ENCODE assay signal across 30 cellular contexts in the genomic region with DNA sequence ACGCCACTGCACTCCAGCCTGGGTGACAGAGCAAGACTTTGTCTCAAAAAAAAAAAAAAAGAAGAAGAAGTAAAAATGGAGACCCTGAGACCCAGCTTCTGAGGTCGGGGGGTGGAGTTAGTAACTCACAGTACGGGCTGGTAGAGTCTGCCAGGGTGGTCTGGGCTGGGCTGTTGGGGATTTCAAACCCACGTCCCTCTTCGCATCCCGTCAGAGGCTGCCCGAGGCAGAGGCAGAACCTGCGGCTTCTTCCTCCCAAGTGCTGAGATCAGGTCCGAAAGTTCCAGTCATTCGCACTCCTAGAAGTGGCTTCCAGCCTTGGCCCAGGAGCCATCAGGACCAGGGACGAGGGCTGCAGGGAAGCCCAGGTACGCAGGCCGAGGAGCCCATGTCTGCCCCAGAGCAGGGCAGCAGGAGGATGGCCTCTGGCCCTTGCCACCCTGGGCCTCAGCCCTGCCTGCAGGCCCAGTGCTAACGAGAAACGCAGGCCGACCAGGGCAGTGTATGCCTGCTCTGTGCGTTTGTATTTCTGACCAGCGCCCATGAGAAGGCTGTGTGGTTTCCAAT. TPM values are rescaled to one million over a fixed set of nuclear protein-coding genes. Genes with fewer than 3 reads are reported as not detected.
A peak's percentile ranks its signal among the peaks of the same experiment; 100 is the strongest.
DNase-seq lines count a peak whose midpoint lies in the region; ATAC-seq, FAIRE-seq and TF ChIP-seq lines count a peak whose summit lies in the region.
"Had no signal": no experiment of that assay in that cellular context is flagged by ENCODE, and none has a peak within 500 bp of the region (broad histone marks: within the 10 kb centered on the region; RNA-seq: fewer than 3 reads in every experiment).

No MANE protein-coding gene starts in this region.

- intact Hi-C loops in right lobe of liver (cut with DNase I) (loop anchor here (5.0 to 10.0 kb wide), 4 partner anchors 86 to 304 kb away; a partner anchor contains a TSS), HepG2 (cut with micrococcal nuclease; ENCODE audit: unreplicated experiment) (loop anchor here (5.0 kb wide), 1 partner anchor 131 kb away; a partner anchor contains a TSS), kidney (cut with DNase I) (loop anchor here (5.0 to 10.0 kb wide), 2 partner anchors 81 to 304 kb away; no protein-coding TSS in a partner anchor), aorta (cut with DNase I) (loop anchor here in 1 of 2 donors (5.0 kb wide), 1 partner anchor 306 kb away; no protein-coding TSS in a partner anchor)

- DNase-seq in right lobe of liver (peak in 2 of 3 donors; percentile 8 to 43), HepG2 (ENCODE audit: low spot score) (no peak), kidney (peak; percentile 57), neural progenitor cell (ENCODE audit: low spot score) (no peak), aorta (peak; percentile 30 to 70), A172 (ENCODE audit: low spot score) (no peak)
- DNase-seq: C1 segment of cervical spinal cord; Caco-2; CD8-positive, alpha-beta T cell; GM23248; HCEC 1CT; Kasumi-1; NCI-H1092 treated with DMSO at 0.1 percent for 48 hours; NCI-H1436; NCI-H187; NCI-H2081 treated with DMSO at 0.1 percent for 48 hours; NCI-H2171; NCI-H226; NCI-H510A; NCI-H69; Peyer's patch; SIG-M5 had no signal

- in situ Hi-C loops in HepG2 (cut with HindIII; ENCODE audit: extremely low pct_ligation_motif_present, low pct_unique_long_range_greater_than_20kb), result loop anchor here (5.0 kb wide), 3 partner anchors 81 to 301 kb away; a partner anchor contains a TSS

- H3K27me3 ChIP-seq in right lobe of liver (no peaks in the 10 kb centered on the region), HepG2 (ENCODE audit: control insufficient read depth in 1 of 2, insufficient read depth in 2 of 2, low read length in 2 of 2) (peaks cover 14 to 69% of the 10 kb centered on the region in 2 experiments), neural progenitor cell (no peaks in the 10 kb centered on the region), aorta (ENCODE audit: control insufficient read depth in 1 of 2, insufficient read depth in 2 of 2, low read length in 1 of 2) (no peaks in the 10 kb centered on the region), gastroesophageal sphincter (peaks cover 56% of the 10 kb centered on the region)
- H3K27me3 ChIP-seq: Peyer's patch had no signal

- H3K9ac ChIP-seq in HepG2 (ENCODE audit: insufficient read depth, low read depth, low read length) (no peak overlapping the region), kidney (ENCODE audit: low read length in 2 of 2) (no peak overlapping the region), neural progenitor cell (peak overlapping the region; percentile 13)
- H3K9ac ChIP-seq: GM23248 had no signal

- TF ChIP-seq POLR2A in right lobe of liver (IDR thresholded peaks at IDR 0.05) (no peak), HepG2 (IDR thresholded peaks at IDR 0.05; ENCODE audit: insufficient read depth in 1 of 2, low read depth in 2 of 2, low read length in 2 of 2) (no peak), gastroesophageal sphincter (IDR thresholded peaks at IDR 0.05) (no peak)

- BruUV-seq in HepG2 (replicated peaks; lab: Mats Ljungman, UMichigan), result no TSS peak

- no peak overlapping the region for H3K4me3 Mint-ChIP-seq in neural progenitor cell
- H3K4me3 Mint-ChIP-seq: CD8-positive, alpha-beta T cell had no signal

- H3K79me2 ChIP-seq in HepG2 (ENCODE audit: insufficient read depth, low read length), result no peaks in the 10 kb centered on the region
- H3K79me2 ChIP-seq in neural progenitor cell (ENCODE audit: low read depth), result no peaks in the 10 kb centered on the region

- H3K4me3 ChIP-seq in right lobe of liver, result no peak overlapping the region
- H3K4me3 ChIP-seq in HepG2 (replicated peaks in 1 of 3; ENCODE audit: insufficient read depth in 1 of 3, low read depth in 2 of 3, low read length in 3 of 3), result no peak overlapping the region
- no peak overlapping the region for H3K4me3 ChIP-seq in kidney (ENCODE audit: low read length in 2 of 2)
- no peak overlapping the region for H3K4me3 ChIP-seq in neural progenitor cell
- H3K4me3 ChIP-seq in aorta (ENCODE audit: low read length in 2 of 2), result no peak overlapping the region
- H3K4me3 ChIP-seq in gastroesophageal sphincter, result no peak overlapping the region
- H3K4me3 ChIP-seq: GM23248, K562, Peyer's patch, SK-N-MC had no signal

- no peak overlapping the region for H2AFZ ChIP-seq in HepG2 (ENCODE audit: low read length)
- H2AFZ ChIP-seq in neural progenitor cell (replicated peaks), result no peak overlapping the region
- H2AFZ ChIP-seq: GM23248 had no signal

- H3K4me2 ChIP-seq in HepG2 (ENCODE audit: low read depth, low read length), result no peak overlapping the region
- no peak overlapping the region for H3K4me2 ChIP-seq in neural progenitor cell

- H3K36me3 ChIP-seq in right lobe of liver (no peaks in the 10 kb centered on the region), HepG2 (replicated peaks in 1 of 2; ENCODE audit: control insufficient read depth in 1 of 2, insufficient read depth in 2 of 2, low read length in 2 of 2) (no peaks in the 10 kb centered on the region), kidney (ENCODE audit: control insufficient read depth in 1 of 2, insufficient read depth in 2 of 2, low read length in 2 of 2) (no peaks in the 10 kb centered on the region), neural progenitor cell (no peaks in the 10 kb centered on the region), aorta (ENCODE audit: control insufficient read depth in 1 of 2, insufficient read depth in 2 of 2, low read length in 1 of 2) (no peaks in the 10 kb centered on the region), gastroesophageal sphincter (no peaks in the 10 kb centered on the region)
- H3K36me3 ChIP-seq: Peyer's patch had no signal

- no peak for TF ChIP-seq RAD21 in HepG2 (CRISPR knock-in tag; IDR thresholded peaks at IDR 0.05)

- no peaks in the 10 kb centered on the region for H3K9me3 Mint-ChIP-seq in neural progenitor cell
- H3K9me3 Mint-ChIP-seq: CD8-positive, alpha-beta T cell had no signal

- ATAC-seq in right lobe of liver, result no peak
- no peak for ATAC-seq in HepG2
- no peak for ATAC-seq in aorta (ENCODE audit: low FRiP score)
- ATAC-seq in gastroesophageal sphincter, result no peak
- ATAC-seq: CD8-positive, alpha-beta T cell; K562 had no signal

- TF ChIP-seq CTCF in right lobe of liver (IDR thresholded peaks at IDR 0.05) (no peak), HepG2 (CRISPR knock-in tag; IDR thresholded peaks at IDR 0.05) (no peak), kidney (IDR thresholded peaks at IDR 0.05; ENCODE audit: borderline replicate concordance, extremely low read depth, insufficient read depth) (no peak), neural progenitor cell (IDR thresholded peaks at IDR 0.05) (no peak), gastroesophageal sphincter (IDR thresholded peaks at IDR 0.05) (no peak)

- H3K27me3 Mint-ChIP-seq in neural progenitor cell (ENCODE audit: insufficient read depth, low read depth), result peaks cover 10% of the 10 kb centered on the region

- H3F3A ChIP-seq in neural progenitor cell (ENCODE audit: low read depth), result no peaks in the 10 kb centered on the region

- H4K20me1 ChIP-seq in HepG2 (ENCODE audit: insufficient read depth, low read length) (no peaks in the 10 kb centered on the region), neural progenitor cell (ENCODE audit: low read depth) (no peaks in the 10 kb centered on the region)

- POLR2A ChIA-PET in HepG2 (lab: Yijun Ruan, JAX), result no interaction called here

- FAIRE-seq in HepG2 (lab: Jason Lieb, UNC), result no peak
- FAIRE-seq in kidney (lab: Jason Lieb, UNC), result no peak
- FAIRE-seq: G401.6 had no signal

- 100% methylated on average over 2 of the region's 18 CpGs for WGBS in right lobe of liver (ENCODE audit: insufficient coverage, low coverage, low lambda C conversion rate, missing lambda C conversion rate)
- 60% methylated on average over 8 of the region's 18 CpGs for WGBS in HepG2 (ENCODE audit: low lambda C conversion rate)
- WGBS in aorta, 2 donors, result 89 to 91% methylated on average over 18 of the region's 18 CpGs
- WGBS in gastroesophageal sphincter (ENCODE audit: low coverage in 1 of 2), 2 donors, result 89 to 96% methylated on average over 4 to 9 of the region's 18 CpGs

- H3K36me3 Mint-ChIP-seq in neural progenitor cell, result no peaks in the 10 kb centered on the region
- H3K36me3 Mint-ChIP-seq: CD8-positive, alpha-beta T cell had no signal

- H3K4me1 ChIP-seq in right lobe of liver (no peaks in the 10 kb centered on the region), HepG2 (ENCODE audit: insufficient read depth, low read length) (peaks cover 74% of the 10 kb centered on the region), kidney (ENCODE audit: control insufficient read depth in 1 of 2, insufficient read depth in 1 of 2, low read depth in 1 of 2, low read length in 2 of 2) (peaks cover 0 to 7% of the 10 kb centered on the region in 2 donors), neural progenitor cell (no peaks in the 10 kb centered on the region), aorta (ENCODE audit: control insufficient read depth in 1 of 2, insufficient read depth in 2 of 2, low read length in 2 of 2) (no peaks in the 10 kb centered on the region), gastroesophageal sphincter (peaks cover 0 to 25% (median 8%) of the 10 kb centered on the region in 3 donors)

- TF ChIP-seq EP300 in HepG2 (IDR thresholded peaks at IDR 0.05; ENCODE audit: low read depth in 2 of 2, low read length in 2 of 2), result no peak
- TF ChIP-seq EP300 in HepG2 (CRISPR knock-in tag; IDR thresholded peaks at IDR 0.05; ENCODE audit: borderline replicate concordance), result no peak
- TF ChIP-seq EP300 in gastroesophageal sphincter (IDR thresholded peaks at IDR 0.05), result no peak

- no peak overlapping the region for H3K27ac ChIP-seq in right lobe of liver
- H3K27ac ChIP-seq in HepG2 (ENCODE audit: extremely low read length, insufficient read depth, low read length), result no peak overlapping the region
- no peak overlapping the region for H3K27ac ChIP-seq in kidney (ENCODE audit: low read depth in 2 of 2, low read length in 2 of 2)
- H3K27ac ChIP-seq in neural progenitor cell, result no peak overlapping the region
- H3K27ac ChIP-seq in aorta (ENCODE audit: low read depth in 1 of 2, low read length in 2 of 2), result no peak overlapping the region
- no peak overlapping the region for H3K27ac ChIP-seq in gastroesophageal sphincter
- H3K27ac ChIP-seq: GM23248, Peyer's patch, SK-N-MC had no signal

- CTCF ChIA-PET in HepG2 (lab: Yijun Ruan, JAX; ENCODE audit: low intra/inter-chr PET ratio, low total read pairs), result interaction anchor here (1.1 kb wide), 1 partner anchor 81 kb away, joined by 3 read pairs; no protein-coding TSS in a partner anchor

- H3K27ac Mint-ChIP-seq in neural progenitor cell, result no peak overlapping the region
- H3K27ac Mint-ChIP-seq: CD8-positive, alpha-beta T cell had no signal

- peaks cover 9% of the 10 kb centered on the region for H3K4me1 Mint-ChIP-seq in neural progenitor cell

- H3K9me3 ChIP-seq in right lobe of liver, result no peaks in the 10 kb centered on the region
- H3K9me3 ChIP-seq in HepG2 (ENCODE audit: low read length), result no peaks in the 10 kb centered on the region
- H3K9me3 ChIP-seq in kidney (ENCODE audit: control insufficient read depth in 1 of 2, low read length in 2 of 2), result no peaks in the 10 kb centered on the region
- H3K9me3 ChIP-seq in neural progenitor cell (ENCODE audit: low read depth), result no peaks in the 10 kb centered on the region
- no peaks in the 10 kb centered on the region for H3K9me3 ChIP-seq in aorta (ENCODE audit: control insufficient read depth, low read length)
- no peaks in the 10 kb centered on the region for H3K9me3 ChIP-seq in gastroesophageal sphincter
- H3K9me3 ChIP-seq: Caco-2, Peyer's patch had no signal

RNA-seq across cellular contexts. Expression of a gene that starts 9.9 kb away (rescaled TPM):
- 1 to 10 TPM in 5 of 6 experiments, under 1 TPM in 1; 0.88 to 6.8 (median 2.8) TPM for total RNA-seq in right lobe of liver
- total RNA-seq in HepG2 (2016; rRNA removed; fragmentation: Illumina TruSeq; extraction: Trizol), result 6.3 and 15.0 TPM in 2 replicates
- total RNA-seq in HepG2 (2016; cell fraction: cytosol; rRNA removed; fragmentation: Illumina TruSeq; extraction: Trizol; ENCODE audit: low read depth), result 1.8 and 2.0 TPM in 2 replicates
- 5.3 and 14.9 TPM in 2 replicates for total RNA-seq in HepG2 (2016; cell fraction: insoluble cytoplasmic fraction; rRNA removed; fragmentation: Illumina TruSeq; extraction: Trizol)
- total RNA-seq in HepG2 (2016; cell fraction: membrane; rRNA removed; fragmentation: Illumina TruSeq; extraction: Trizol), result 4.5 and 4.6 TPM in 2 replicates
- 16.5 and 16.8 TPM in 2 replicates for total RNA-seq in HepG2 (2016; cell fraction: nucleus; rRNA removed; fragmentation: Illumina TruSeq; extraction: Trizol)
- 4.1 and 9.1 TPM in 2 replicates for polyA plus RNA-seq in HepG2 (2011; rRNA removed)
- polyA plus RNA-seq in HepG2 (2011; cell fraction: cytosol; rRNA removed), result 5.0 and 5.7 TPM in 2 replicates
- 7.2 and 12.6 TPM in 2 replicates for polyA plus RNA-seq in HepG2 (2011; cell fraction: nucleus; rRNA removed)
- 2.1 and 4.5 TPM in 2 replicates for polyA plus RNA-seq in HepG2 (2012)
- 1.7 and 2.0 TPM in 2 replicates for polyA plus RNA-seq in HepG2 (2016; cell fraction: cytosol; fragmentation: Illumina TruSeq; extraction: Trizol; ENCODE audit: low read depth)
- 4.0 and 5.0 TPM in 2 replicates for polyA plus RNA-seq in HepG2 (2016; cell fraction: insoluble cytoplasmic fraction; fragmentation: Illumina TruSeq; extraction: Trizol; ENCODE audit: low read depth)
- polyA plus RNA-seq in HepG2 (2016; cell fraction: membrane; fragmentation: Illumina TruSeq; extraction: Trizol; ENCODE audit: low read depth), result 2.7 and 3.1 TPM in 2 replicates
- 22.0 and 22.4 TPM in 2 replicates for polyA plus RNA-seq in HepG2 (2016; cell fraction: nucleus; fragmentation: Illumina TruSeq; extraction: Trizol; ENCODE audit: insufficient read depth, low read depth)
- 16.3 and 18.5 TPM in 2 replicates for polyA minus RNA-seq in HepG2 (2011; rRNA and poly(A)+ RNA removed; ENCODE audit: low replicate concordance)
- polyA minus RNA-seq in HepG2 (2011; cell fraction: cytosol; rRNA and poly(A)+ RNA removed), result 6.5 and 7.4 TPM in 2 replicates
- polyA minus RNA-seq in HepG2 (2011; cell fraction: nucleus; rRNA and poly(A)+ RNA removed), result 9.1 and 12.8 TPM in 2 replicates
- 5.8 TPM for total RNA-seq in kidney
- 2.5 TPM for polyA plus RNA-seq in kidney (ENCODE audit: insufficient read depth, low read depth, low replicate concordance)
- 2.3 and 8.8 TPM in 2 replicates for total RNA-seq in neural progenitor cell (ENCODE audit: low replicate concordance)
- total RNA-seq in aorta, result 1 to 10 TPM; 3.3 to 5.8 TPM
- 1 to 10 TPM; 1.5 to 2.6 TPM for polyA plus RNA-seq in aorta
- total RNA-seq in A172 (2014; rRNA removed; shearing (Covaris generic)), result 30.8 and 42.1 TPM in 2 replicates
- 10 to 100 TPM in 1 of 4 donors, 1 to 10 TPM in 3; 1.7 to 11.8 (median 5.2) TPM for total RNA-seq in gastroesophageal sphincter

RNA-seq across cellular contexts. Expression of a gene that starts 29.0 kb away (rescaled TPM):
- total RNA-seq in right lobe of liver, result 10 to 100 TPM; 23.5 to 39.8 (median 32.9) TPM
- 8.2 and 13.8 TPM in 2 replicates for total RNA-seq in HepG2 (2016; rRNA removed; fragmentation: Illumina TruSeq; extraction: Trizol)
- total RNA-seq in HepG2 (2016; cell fraction: cytosol; rRNA removed; fragmentation: Illumina TruSeq; extraction: Trizol; ENCODE audit: low read depth), result 3.2 and 3.9 TPM in 2 replicates
- total RNA-seq in HepG2 (2016; cell fraction: insoluble cytoplasmic fraction; rRNA removed; fragmentation: Illumina TruSeq; extraction: Trizol), result 7.9 and 15.6 TPM in 2 replicates
- 10.0 and 11.4 TPM in 2 replicates for total RNA-seq in HepG2 (2016; cell fraction: membrane; rRNA removed; fragmentation: Illumina TruSeq; extraction: Trizol)
- total RNA-seq in HepG2 (2016; cell fraction: nucleus; rRNA removed; fragmentation: Illumina TruSeq; extraction: Trizol), result 12.1 and 14.4 TPM in 2 replicates
- polyA plus RNA-seq in HepG2 (2011; rRNA removed), result 14.6 and 21.3 TPM in 2 replicates
- polyA plus RNA-seq in HepG2 (2011; cell fraction: cytosol; rRNA removed), result 13.1 and 15.4 TPM in 2 replicates
- 33.2 and 35.5 TPM in 2 replicates for polyA plus RNA-seq in HepG2 (2011; cell fraction: nucleus; rRNA removed)
- polyA plus RNA-seq in HepG2 (2012), result 12.0 and 17.4 TPM in 2 replicates
- 3.2 and 4.4 TPM in 2 replicates for polyA plus RNA-seq in HepG2 (2016; cell fraction: cytosol; fragmentation: Illumina TruSeq; extraction: Trizol; ENCODE audit: low read depth)
- 8.6 and 9.0 TPM in 2 replicates for polyA plus RNA-seq in HepG2 (2016; cell fraction: insoluble cytoplasmic fraction; fragmentation: Illumina TruSeq; extraction: Trizol; ENCODE audit: low read depth)
- 8.8 and 9.3 TPM in 2 replicates for polyA plus RNA-seq in HepG2 (2016; cell fraction: membrane; fragmentation: Illumina TruSeq; extraction: Trizol; ENCODE audit: low read depth)
- 20.0 and 22.0 TPM in 2 replicates for polyA plus RNA-seq in HepG2 (2016; cell fraction: nucleus; fragmentation: Illumina TruSeq; extraction: Trizol; ENCODE audit: insufficient read depth, low read depth)
- polyA minus RNA-seq in HepG2 (2011; rRNA and poly(A)+ RNA removed; ENCODE audit: low replicate concordance), result 8.1 and 55.0 TPM in 2 replicates
- 7.1 and 8.0 TPM in 2 replicates for polyA minus RNA-seq in HepG2 (2011; cell fraction: cytosol; rRNA and poly(A)+ RNA removed)
- 25.4 and 28.7 TPM in 2 replicates for polyA minus RNA-seq in HepG2 (2011; cell fraction: nucleus; rRNA and poly(A)+ RNA removed)
- 37.3 TPM for total RNA-seq in kidney
- 37.8 TPM for polyA plus RNA-seq in kidney (ENCODE audit: insufficient read depth, low read depth, low replicate concordance)
- total RNA-seq in neural progenitor cell (ENCODE audit: low replicate concordance), result 15.7 and 29.3 TPM in 2 replicates
- total RNA-seq in aorta, result 10 to 100 TPM; 11.5 to 15.9 TPM
- polyA plus RNA-seq in aorta, result 10 to 100 TPM in 1 of 2 donors, 1 to 10 TPM in 1; 8.1 to 14.5 TPM
- total RNA-seq in A172 (2014; rRNA removed; shearing (Covaris generic)), result 8.8 and 10.8 TPM in 2 replicates
- 10 to 100 TPM; 15.3 to 22.3 (median 16.0) TPM for total RNA-seq in gastroesophageal sphincter

RNA-seq across cellular contexts. Expression of a gene that starts 36.0 kb away (rescaled TPM):
- total RNA-seq in right lobe of liver, result not detected
- not detected in 2 replicates for total RNA-seq in HepG2 (2016; rRNA removed; fragmentation: Illumina TruSeq; extraction: Trizol)
- not detected in 2 replicates for total RNA-seq in HepG2 (2016; cell fraction: cytosol; rRNA removed; fragmentation: Illumina TruSeq; extraction: Trizol; ENCODE audit: low read depth)
- not detected in 2 replicates for total RNA-seq in HepG2 (2016; cell fraction: insoluble cytoplasmic fraction; rRNA removed; fragmentation: Illumina TruSeq; extraction: Trizol)
- total RNA-seq in HepG2 (2016; cell fraction: membrane; rRNA removed; fragmentation: Illumina TruSeq; extraction: Trizol), result not detected in 2 replicates
- not detected in 2 replicates for total RNA-seq in HepG2 (2016; cell fraction: nucleus; rRNA removed; fragmentation: Illumina TruSeq; extraction: Trizol)
- polyA plus RNA-seq in HepG2 (2011; rRNA removed), result not detected in 2 replicates
- polyA plus RNA-seq in HepG2 (2011; cell fraction: cytosol; rRNA removed), result not detected in 2 replicates
- not detected in 2 replicates for polyA plus RNA-seq in HepG2 (2011; cell fraction: nucleus; rRNA removed)
- not detected in 2 replicates for polyA plus RNA-seq in HepG2 (2012)
- polyA plus RNA-seq in HepG2 (2016; cell fraction: cytosol; fragmentation: Illumina TruSeq; extraction: Trizol; ENCODE audit: low read depth), result not detected in 2 replicates
- polyA plus RNA-seq in HepG2 (2016; cell fraction: insoluble cytoplasmic fraction; fragmentation: Illumina TruSeq; extraction: Trizol; ENCODE audit: low read depth), result not detected in 2 replicates
- polyA plus RNA-seq in HepG2 (2016; cell fraction: membrane; fragmentation: Illumina TruSeq; extraction: Trizol; ENCODE audit: low read depth), result not detected in 2 replicates
- polyA plus RNA-seq in HepG2 (2016; cell fraction: nucleus; fragmentation: Illumina TruSeq; extraction: Trizol; ENCODE audit: insufficient read depth, low read depth), result not detected in 2 replicates
- polyA minus RNA-seq in HepG2 (2011; rRNA and poly(A)+ RNA removed; ENCODE audit: low replicate concordance), result not detected in 2 replicates
- not detected in 2 replicates for polyA minus RNA-seq in HepG2 (2011; cell fraction: cytosol; rRNA and poly(A)+ RNA removed)
- not detected in 2 replicates for polyA minus RNA-seq in HepG2 (2011; cell fraction: nucleus; rRNA and poly(A)+ RNA removed)
- total RNA-seq in kidney, result not detected
- not detected for polyA plus RNA-seq in kidney (ENCODE audit: insufficient read depth, low read depth, low replicate concordance)
- not detected in 2 replicates for total RNA-seq in neural progenitor cell (ENCODE audit: low replicate concordance)
- not detected for total RNA-seq in aorta
- polyA plus RNA-seq in aorta, result not detected
- not detected in 2 replicates for total RNA-seq in A172 (2014; rRNA removed; shearing (Covaris generic))
- not detected for total RNA-seq in gastroesophageal sphincter
- total RNA-seq: A673; Caco-2; CD8-positive, alpha-beta T cell; GM23248; HT1080; K562; M059J; OCI-LY7; Peyer's patch had no signal
- polyA plus RNA-seq: GM23248, K562 had no signal

RNA-seq across cellular contexts. Expression of a gene that starts 45.7 kb away (rescaled TPM):
- total RNA-seq in right lobe of liver (10 to 100 TPM in 3 of 6 experiments, 1 to 10 TPM in 3; 9.2 to 24.8 (median 12.7) TPM), HepG2 (2016; rRNA removed; fragmentation: Illumina TruSeq; extraction: Trizol) (1.0 and 3.8 TPM in 2 replicates), kidney (32.1 TPM), neural progenitor cell (ENCODE audit: low replicate concordance) (0.30 and 0.99 TPM in 2 replicates), aorta (10 to 100 TPM in 1 of 2 donors, 1 to 10 TPM in 1; 1.9 to 20.9 TPM), gastroesophageal sphincter (1 to 10 TPM; 2.0 to 5.8 (median 3.1) TPM)
- total RNA-seq in HepG2 (2016; cell fraction: cytosol; rRNA removed; fragmentation: Illumina TruSeq; extraction: Trizol; ENCODE audit: low read depth), result 0.35 and 0.61 TPM in 2 replicates
- total RNA-seq in HepG2 (2016; cell fraction: insoluble cytoplasmic fraction; rRNA removed; fragmentation: Illumina TruSeq; extraction: Trizol), result 0.86 and 3.7 TPM in 2 replicates
- 0.99 and 1.1 TPM in 2 replicates for total RNA-seq in HepG2 (2016; cell fraction: membrane; rRNA removed; fragmentation: Illumina TruSeq; extraction: Trizol)
- total RNA-seq in HepG2 (2016; cell fraction: nucleus; rRNA removed; fragmentation: Illumina TruSeq; extraction: Trizol), result 3.9 and 4.8 TPM in 2 replicates
- polyA plus RNA-seq in HepG2 (2011; rRNA removed) (1.8 and 1.9 TPM in 2 replicates), kidney (ENCODE audit: insufficient read depth, low read depth, low replicate concordance) (20.0 TPM), aorta (under 1 TPM in 1 of 2 donors, not detected in 1; 0.38 TPM)
- polyA plus RNA-seq in HepG2 (2011; cell fraction: cytosol; rRNA removed), result 1.2 and 1.7 TPM in 2 replicates
- 4.8 and 6.6 TPM in 2 replicates for polyA plus RNA-seq in HepG2 (2011; cell fraction: nucleus; rRNA removed)
- polyA plus RNA-seq in HepG2 (2012), result 0.43 and 1.1 TPM in 2 replicates
- polyA plus RNA-seq in HepG2 (2016; cell fraction: cytosol; fragmentation: Illumina TruSeq; extraction: Trizol; ENCODE audit: low read depth), result 0.33 and 0.43 TPM in 2 replicates
- polyA plus RNA-seq in HepG2 (2016; cell fraction: insoluble cytoplasmic fraction; fragmentation: Illumina TruSeq; extraction: Trizol; ENCODE audit: low read depth), result 0.77 and 1.1 TPM in 2 replicates
- polyA plus RNA-seq in HepG2 (2016; cell fraction: membrane; fragmentation: Illumina TruSeq; extraction: Trizol; ENCODE audit: low read depth), result 0.61 and 0.78 TPM in 2 replicates
- 6.6 and 7.1 TPM in 2 replicates for polyA plus RNA-seq in HepG2 (2016; cell fraction: nucleus; fragmentation: Illumina TruSeq; extraction: Trizol; ENCODE audit: insufficient read depth, low read depth)
- polyA minus RNA-seq in HepG2 (2011; rRNA and poly(A)+ RNA removed; ENCODE audit: low replicate concordance), result 4.1 TPM in 1 of 2 replicates, not detected in the other
- polyA minus RNA-seq in HepG2 (2011; cell fraction: cytosol; rRNA and poly(A)+ RNA removed), result 0.70 and 1.3 TPM in 2 replicates
- 0.87 and 1.2 TPM in 2 replicates for polyA minus RNA-seq in HepG2 (2011; cell fraction: nucleus; rRNA and poly(A)+ RNA removed)
- 0.12 and 0.16 TPM in 2 replicates for total RNA-seq in A172 (2014; rRNA removed; shearing (Covaris generic))
- total RNA-seq: HT1080 had no signal
- polyA plus RNA-seq: GM23248, K562 had no signal

Comparison
In these comparisons a context has a peak if more than half of its experiments do, and no peak if none do; other contexts are left out.
1. DNase-seq: peak in right lobe of liver (2 of 3), kidney (single experiment) and aorta (2 of 2); none in HepG2 (single experiment), neural progenitor cell (single experiment) and A172 (single experiment).